ENCODE assay signal across 8 cellular contexts in genomic region chr12:112906712-112907414, GRCh38. TPM values are rescaled to one million over a fixed set of nuclear protein-coding genes. Genes with fewer than 3 reads are reported as not detected.
DNase-seq lines count a peak whose midpoint lies in the region; ATAC-seq and TF ChIP-seq lines count a peak whose summit lies in the region.
"Had no signal": no experiment of that assay in that cellular context is flagged by ENCODE, and none has a peak within 500 bp of the region (broad histone marks: within the 10 kb centered on the region; RNA-seq: fewer than 3 reads in every experiment).

Gene OAS1, plus strand, starts transcription at chr12:112906962. Its CDS starts 78 bp downstream, at chr12:112907040.

- no peaks in the 10 kb centered on the region for H3K9me3 Mint-ChIP-seq in IgD-negative memory B cell

- peak within 1 kb of the TSS; percentile 93 to 98 (median 97) for H3K4me3 Mint-ChIP-seq in IgD-negative memory B cell

- H3K4me1 Mint-ChIP-seq in IgD-negative memory B cell, result peaks cover 39 to 68% (median 64%) of the 10 kb centered on the region in 3 donors

- H3K36me3 ChIP-seq in effector memory CD4-positive, alpha-beta T cell (ENCODE audit: control insufficient read depth, insufficient read depth, low read length), result no peaks in the 10 kb centered on the region
- no peaks in the 10 kb centered on the region for H3K36me3 ChIP-seq in upper lobe of right lung

- H3K36me3 Mint-ChIP-seq in IgD-negative memory B cell, result peaks cover 7% of the 10 kb centered on the region

- TF ChIP-seq CTCF in GM12864 (IDR thresholded peaks at IDR 0.05; ENCODE audit: low read depth, low read length, missing control alignments) (no peak), upper lobe of right lung (IDR thresholded peaks at IDR 0.05) (no peak)

- peak within 1 kb of the TSS; percentile 91 to 95 (median 94) for H3K27ac Mint-ChIP-seq in IgD-negative memory B cell

- H3K9me3 ChIP-seq in effector memory CD4-positive, alpha-beta T cell (ENCODE audit: control insufficient read depth, low read length), result no peaks in the 10 kb centered on the region
- H3K9me3 ChIP-seq in mononuclear cell (ENCODE audit: low read depth, low read length), result no peaks in the 10 kb centered on the region
- no peaks in the 10 kb centered on the region for H3K9me3 ChIP-seq in upper lobe of right lung

- H3K27me3 Mint-ChIP-seq in IgD-negative memory B cell, result no peaks in the 10 kb centered on the region

- peak within 1 kb of the TSS; percentile 52 for H3K27ac ChIP-seq in effector memory CD4-positive, alpha-beta T cell (ENCODE audit: insufficient read depth, low read length, poor library complexity, severe bottlenecking)
- H3K27ac ChIP-seq in upper lobe of right lung, result peak within 1 kb of the TSS; percentile 81

- peaks cover 31% of the 10 kb centered on the region for H3K4me1 ChIP-seq in effector memory CD4-positive, alpha-beta T cell (ENCODE audit: control insufficient read depth, insufficient read depth, low read length, poor library complexity, severe bottlenecking)
- H3K4me1 ChIP-seq in mononuclear cell (ENCODE audit: insufficient read depth, low read length), result peaks cover 84% of the 10 kb centered on the region
- peaks cover 28% of the 10 kb centered on the region for H3K4me1 ChIP-seq in upper lobe of right lung

- peak within 1 kb of the TSS; percentile 65 for H3K4me3 ChIP-seq in GM12864 (ENCODE audit: low read depth, low read length)
- peak within 1 kb of the TSS; percentile 57 for H3K4me3 ChIP-seq in effector memory CD4-positive, alpha-beta T cell (ENCODE audit: insufficient read depth, low read depth, low read length, poor library complexity, severe bottlenecking)
- peak within 1 kb of the TSS; percentile 91 for H3K4me3 ChIP-seq in mononuclear cell (ENCODE audit: low read length)
- peak within 1 kb of the TSS; percentile 61 for H3K4me3 ChIP-seq in upper lobe of right lung

- peak; percentile 73 for ATAC-seq in GM21528 (IDR thresholded peaks at IDR 0.05; ENCODE audit: low FRiP score, unreplicated experiment)
- ATAC-seq in upper lobe of right lung, result peak; percentile 93

- intact Hi-C loops in upper lobe of right lung (cut with DNase I), result no loop called here

- H3K27me3 ChIP-seq in effector memory CD4-positive, alpha-beta T cell (replicated peaks; ENCODE audit: control insufficient read depth, insufficient read depth, low read length, poor library complexity, severe bottlenecking), result no peaks in the 10 kb centered on the region
- H3K27me3 ChIP-seq in mononuclear cell (ENCODE audit: insufficient read depth, low read length) (no peaks in the 10 kb centered on the region), upper lobe of right lung (no peaks in the 10 kb centered on the region)

- DNase-seq in GM12864 (ENCODE audit: low read depth) (peak; percentile 82), T-helper 1 cell (peak in 3 of 5 donors; percentile 4 to 69 (median 18)), upper lobe of right lung (no peak)
- DNase-seq in effector memory CD4-positive, alpha-beta T cell, result peak in 1 of 3 donors; percentile 9

RNA-seq across cellular contexts. Expression of gene OAS1, which starts in this region (rescaled TPM):
- 115 TPM for polyA plus RNA-seq in IgD-negative memory B cell
- total RNA-seq in mononuclear cell, result 7.7 TPM
- 60.0 TPM for total RNA-seq in upper lobe of right lung
- polyA plus RNA-seq: neural cell had no signal
